8 cellular contexts compared by ENCODE assay signal in the genomic region with DNA sequence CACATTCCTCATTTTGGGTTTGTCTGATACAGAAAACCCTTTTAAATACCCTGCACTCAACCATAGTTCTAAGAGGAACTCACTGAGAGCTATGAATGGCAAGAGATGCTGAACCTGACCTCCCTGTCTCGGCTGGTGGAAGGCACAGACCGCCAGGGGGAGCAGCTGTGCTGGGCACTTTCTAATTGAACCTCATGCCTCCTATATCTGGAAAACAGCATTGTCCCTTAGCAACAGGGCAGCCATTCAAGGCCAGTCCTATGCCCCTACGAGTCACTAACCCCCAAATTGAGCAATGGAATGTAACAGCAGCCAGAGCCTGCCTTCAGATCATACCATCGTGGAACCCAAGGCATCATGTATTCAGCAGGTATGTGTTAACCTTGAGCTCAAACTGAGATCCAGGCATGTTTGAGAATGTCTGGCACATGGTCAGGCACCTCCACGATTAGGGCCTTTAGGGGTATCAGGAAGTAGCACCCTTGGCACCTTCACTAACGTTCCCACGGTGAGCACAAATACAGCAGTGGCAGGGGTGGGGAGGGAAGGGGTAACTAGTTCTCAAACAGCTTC. TPM values are rescaled to one million over a fixed set of nuclear protein-coding genes. Genes with fewer than 3 reads are reported as not detected.
DNase-seq lines count a peak whose midpoint lies in the region; ATAC-seq and TF ChIP-seq lines count a peak whose summit lies in the region.

No MANE protein-coding gene starts in this region.

- TF ChIP-seq EP300 in Ishikawa (IDR thresholded peaks at IDR 0.05; ENCODE audit: borderline replicate concordance) = no peak

- POLR2A ChIA-PET in Panc1 (lab: Charles Lee) = no interaction called here

- no peaks in the 10 kb centered on the region for H3K9me3 ChIP-seq in Panc1 (ENCODE audit: control insufficient read depth, insufficient read depth, low read depth, low read length)

- no peaks in the 10 kb centered on the region for H3K36me3 Mint-ChIP-seq in activated T-helper 1 cell treated with anti-CD3 and anti-CD28 coated beads, Interleukin-12 subunit alpha, Interleukin-12 subunit beta, Interleukin-2, Interleukin-4 antibody, amounts not matched to agents 30 ng/mL and 10 ng/mL and 1 ng/mL, durations not matched to agents 14 hours and 24 hours and 36 hours (ENCODE audit: low read depth)

- H3K4me1 Mint-ChIP-seq in activated T-helper 1 cell treated with anti-CD3 and anti-CD28 coated beads, Interleukin-12 subunit alpha, Interleukin-12 subunit beta, Interleukin-2, Interleukin-4 antibody, amounts not matched to agents 30 ng/mL and 10 ng/mL and 1 ng/mL, durations not matched to agents 14 hours and 24 hours and 36 hours (ENCODE audit: low read depth) = peaks cover 10% of the 10 kb centered on the region

- ATAC-seq in GM18868 (IDR thresholded peaks at IDR 0.05; ENCODE audit: unreplicated experiment) (peak; percentile 59), Panc1 (peak; percentile 70; the same call in 1 of the 2 replicates), foreskin keratinocyte (peak; percentile 60)

- no peak overlapping the region for H3K4me3 ChIP-seq in Panc1 (ENCODE audit: low read depth in 2 of 2, low read length in 2 of 2)

- intact Hi-C loops in Panc1 (cut with micrococcal nuclease; ENCODE audit: unreplicated experiment) (no loop called here), posterior cingulate gyrus (cut with DNase I) (no loop called here)
- intact Hi-C loops in activated T-helper 1 cell treated with anti-CD3 and anti-CD28 coated beads, Interleukin-12 subunit alpha, Interleukin-12 subunit beta, Interleukin-2, Interleukin-4 antibody, amounts not matched to agents 30 ng/mL and 10 ng/mL and 1 ng/mL, durations not matched to agents 14 hours and 24 hours and 36 hours (cut with micrococcal nuclease) = loop anchor here (1.0 to 10.0 kb wide), 2 partner anchors 320 to 700 kb away; partner anchors contain the start of gene CCNB3

- no peaks in the 10 kb centered on the region for H3K36me3 ChIP-seq in Panc1 (ENCODE audit: control insufficient read depth, insufficient read depth, low read length)

- H3K9me3 Mint-ChIP-seq in activated T-helper 1 cell treated with anti-CD3 and anti-CD28 coated beads, Interleukin-12 subunit alpha, Interleukin-12 subunit beta, Interleukin-2, Interleukin-4 antibody, amounts not matched to agents 30 ng/mL and 10 ng/mL and 1 ng/mL, durations not matched to agents 14 hours and 24 hours and 36 hours = no peaks in the 10 kb centered on the region

- in situ Hi-C loops in Panc1 (cut with HindIII; ENCODE audit: low pct_unique_long_range_greater_than_20kb, low sequenced_read_pairs) = no loop called here

- H3K4me3 Mint-ChIP-seq in activated T-helper 1 cell treated with anti-CD3 and anti-CD28 coated beads, Interleukin-12 subunit alpha, Interleukin-12 subunit beta, Interleukin-2, Interleukin-4 antibody, amounts not matched to agents 30 ng/mL and 10 ng/mL and 1 ng/mL, durations not matched to agents 14 hours and 24 hours and 36 hours = no peak overlapping the region

- no peak overlapping the region for H3K27ac Mint-ChIP-seq in activated T-helper 1 cell treated with anti-CD3 and anti-CD28 coated beads, Interleukin-12 subunit alpha, Interleukin-12 subunit beta, Interleukin-2, Interleukin-4 antibody, amounts not matched to agents 30 ng/mL and 10 ng/mL and 1 ng/mL, durations not matched to agents 14 hours and 24 hours and 36 hours

- DNase-seq in AG20443 (ENCODE audit: low spot score) (peak; percentile 56), Panc1 (ENCODE audit: low read depth, low spot score) (peak; percentile 38), foreskin keratinocyte (peak; percentile 11 to 24), posterior cingulate gyrus (peak in 7 of 10 donors; percentile 21 to 91 (median 54)), NCI-H446 treated with DMSO at 0.1 percent for 48 hours (lab: John Stamatoyannopoulos, UW) (no peak)
- peak; percentile 16 for DNase-seq in activated T-helper 1 cell treated with anti-CD3 and anti-CD28 coated beads, Interleukin-12 subunit alpha, Interleukin-12 subunit beta, Interleukin-2, Interleukin-4 antibody, amounts not matched to agents 30 ng/mL and 10 ng/mL and 1 ng/mL, durations not matched to agents 14 hours and 24 hours and 36 hours (ENCODE audit: low spot score)

- peak; percentile 24; the same call in 1 of the 2 replicates for TF ChIP-seq RAD21 in Ishikawa (IDR thresholded peaks at IDR 0.05; ENCODE audit: low read depth)

- peak; percentile 91 for TF ChIP-seq CTCF in Panc1 (IDR thresholded peaks at IDR 0.05)
- TF ChIP-seq CTCF in foreskin keratinocyte (conservative IDR thresholded peaks at IDR 0.05) = peak; percentile 63

- CTCF ChIA-PET in Panc1 (lab: Charles Lee) = interaction anchor here (0.6 to 1.3 kb wide), 5 partner anchors 31 to 1574 kb away, joined by 3 to 8 read pairs (median 3); no protein-coding TSS in a partner anchor

- BruUV-seq in Panc1 (replicated peaks; lab: Mats Ljungman, UMichigan) = no TSS peak

- H3K27ac ChIP-seq in Panc1 (ENCODE audit: low read length) (no peak overlapping the region), foreskin keratinocyte (no peak overlapping the region)

- H3K4me1 ChIP-seq in Panc1 (ENCODE audit: control insufficient read depth, insufficient read depth, low read length) = no peaks in the 10 kb centered on the region
- H3K4me1 ChIP-seq in foreskin keratinocyte = no peaks in the 10 kb centered on the region

- H3K27me3 ChIP-seq in Panc1 (ENCODE audit: control insufficient read depth, insufficient read depth, low read length) (no peaks in the 10 kb centered on the region), foreskin keratinocyte (no peaks in the 10 kb centered on the region)

- H3K27me3 Mint-ChIP-seq in activated T-helper 1 cell treated with anti-CD3 and anti-CD28 coated beads, Interleukin-12 subunit alpha, Interleukin-12 subunit beta, Interleukin-2, Interleukin-4 antibody, amounts not matched to agents 30 ng/mL and 10 ng/mL and 1 ng/mL, durations not matched to agents 14 hours and 24 hours and 36 hours (ENCODE audit: insufficient read depth) = no peaks in the 10 kb centered on the region

TF ChIP-seq in Ishikawa, 13 proteins besides CTCF, POLR2A, EP300 and RAD21 (continues in another document):
- TF ChIP-seq CEBPB (IDR thresholded peaks at IDR 0.05) (no peak), TCF12 (IDR thresholded peaks at IDR 0.05; ENCODE audit: low read depth) (no peak), TEAD4 (IDR thresholded peaks at IDR 0.05) (no peak), NFIC (IDR thresholded peaks at IDR 0.05) (no peak), FOXM1 (IDR thresholded peaks at IDR 0.05; ENCODE audit: borderline replicate concordance, low read depth) (no peak), TAF1 (IDR thresholded peaks at IDR 0.05; ENCODE audit: low read depth) (no peak), CREB1 (IDR thresholded peaks at IDR 0.05; ENCODE audit: low read depth) (no peak), EGR1 (IDR thresholded peaks at IDR 0.05) (no peak)
- TF ChIP-seq, protein P1, sequence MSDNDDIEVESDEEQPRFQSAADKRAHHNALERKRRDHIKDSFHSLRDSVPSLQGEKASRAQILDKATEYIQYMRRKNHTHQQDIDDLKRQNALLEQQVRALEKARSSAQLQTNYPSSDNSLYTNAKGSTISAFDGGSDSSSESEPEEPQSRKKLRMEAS (IDR thresholded peaks at IDR 0.05) = no peak
- TF ChIP-seq, protein P2, sequence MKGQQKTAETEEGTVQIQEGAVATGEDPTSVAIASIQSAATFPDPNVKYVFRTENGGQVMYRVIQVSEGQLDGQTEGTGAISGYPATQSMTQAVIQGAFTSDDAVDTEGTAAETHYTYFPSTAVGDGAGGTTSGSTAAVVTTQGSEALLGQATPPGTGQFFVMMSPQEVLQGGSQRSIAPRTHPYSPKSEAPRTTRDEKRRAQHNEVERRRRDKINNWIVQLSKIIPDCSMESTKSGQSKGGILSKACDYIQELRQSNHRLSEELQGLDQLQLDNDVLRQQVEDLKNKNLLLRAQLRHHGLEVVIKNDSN (IDR thresholded peaks at IDR 0.05) = no peak

RNA-seq across cellular contexts. Expression of gene USP27X, which starts 5.1 kb away (rescaled TPM):
- total RNA-seq in Panc1 (2021; ENCODE audit: unreplicated experiment) (3.1 TPM), foreskin keratinocyte (2.8 and 2.9 TPM in 2 replicates)
- polyA plus RNA-seq in Panc1 (2012; ENCODE audit: insufficient read length) = 4.2 TPM
- 1.2 and 1.9 TPM in 2 replicates for total RNA-seq in activated T-helper 1 cell treated with anti-CD3 and anti-CD28 coated beads, Interleukin-12 subunit alpha, Interleukin-12 subunit beta, Interleukin-2, Interleukin-4 antibody, amounts not matched to agents 30 ng/mL and 10 ng/mL and 1 ng/mL, durations not matched to agents 14 hours and 24 hours and 36 hours
- polyA plus RNA-seq in foreskin keratinocyte = 1.9 and 2.4 TPM in 2 replicates

RNA-seq across cellular contexts. Expression of gene CLCN5, which starts 38.0 kb away (rescaled TPM):
- total RNA-seq in Panc1 (2021; ENCODE audit: unreplicated experiment) = 23.6 TPM
- 6.7 TPM for polyA plus RNA-seq in Panc1 (2012; ENCODE audit: insufficient read length)
- 2.8 and 5.5 TPM in 2 replicates for total RNA-seq in activated T-helper 1 cell treated with anti-CD3 and anti-CD28 coated beads, Interleukin-12 subunit alpha, Interleukin-12 subunit beta, Interleukin-2, Interleukin-4 antibody, amounts not matched to agents 30 ng/mL and 10 ng/mL and 1 ng/mL, durations not matched to agents 14 hours and 24 hours and 36 hours
- total RNA-seq in foreskin keratinocyte = 2.8 and 4.5 TPM in 2 replicates
- 0.47 and 0.48 TPM in 2 replicates for polyA plus RNA-seq in foreskin keratinocyte

RNA-seq across cellular contexts. Expression of gene PAGE4, which starts 55.3 kb away (rescaled TPM):
- total RNA-seq in Panc1 (2021; ENCODE audit: unreplicated experiment) = not detected
- not detected for polyA plus RNA-seq in Panc1 (2012; ENCODE audit: insufficient read length)
- total RNA-seq in activated T-helper 1 cell treated with anti-CD3 and anti-CD28 coated beads, Interleukin-12 subunit alpha, Interleukin-12 subunit beta, Interleukin-2, Interleukin-4 antibody, amounts not matched to agents 30 ng/mL and 10 ng/mL and 1 ng/mL, durations not matched to agents 14 hours and 24 hours and 36 hours = not detected in 2 replicates
- total RNA-seq in foreskin keratinocyte = not detected in 2 replicates
- polyA plus RNA-seq in foreskin keratinocyte = not detected in 2 replicates
